In the genomic region with DNA sequence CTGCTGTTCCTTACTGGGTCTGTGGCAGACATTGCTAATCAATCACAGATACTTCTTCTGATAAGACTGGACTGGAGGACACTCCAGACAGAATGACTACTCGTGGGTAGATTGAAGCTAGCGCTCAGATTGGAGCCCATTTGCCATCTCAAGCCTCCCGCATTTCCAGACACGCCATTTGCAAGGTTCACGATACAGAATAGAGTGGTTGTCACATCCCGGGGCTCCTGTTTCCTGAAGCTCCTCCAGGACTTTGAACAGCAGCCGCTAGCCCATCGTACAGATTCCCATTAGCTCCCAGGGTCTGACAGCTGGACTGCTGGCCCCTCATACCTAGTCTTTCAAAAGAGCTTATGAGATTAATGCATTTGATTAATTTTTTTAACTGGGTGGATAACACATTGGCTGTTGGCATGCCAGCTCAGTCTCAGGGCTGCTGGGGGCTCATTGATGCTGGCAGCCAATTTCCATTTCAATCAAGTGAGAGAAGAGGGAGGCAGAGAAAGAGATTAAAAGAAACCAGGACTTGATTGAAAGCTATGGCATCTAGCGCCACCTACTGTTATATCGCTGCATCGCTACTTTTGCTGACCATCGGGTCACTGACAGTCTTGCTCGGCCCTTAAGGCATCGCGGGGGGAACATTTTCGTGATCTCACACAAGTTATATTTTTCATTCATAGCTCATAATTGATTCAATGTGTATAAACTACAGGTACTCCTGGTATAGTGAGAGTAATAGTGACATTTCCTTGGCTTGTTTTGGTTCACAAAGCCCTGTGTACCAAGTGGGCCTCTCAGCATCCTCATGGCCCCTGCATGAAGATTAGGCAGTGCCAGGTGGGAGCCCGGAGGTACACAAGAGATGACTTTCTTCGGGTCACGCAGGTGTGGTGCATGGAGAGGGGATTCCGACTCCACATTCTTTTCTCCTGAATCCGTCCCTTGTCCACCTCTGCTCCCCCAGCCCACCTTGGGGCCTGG, we compare ENCODE assay signal across 8 cellular contexts.
DNase-seq lines count a peak whose midpoint lies in the region; ATAC-seq and TF ChIP-seq lines count a peak whose summit lies in the region.

No MANE protein-coding gene starts in this region.

- peak; percentile 37 for ATAC-seq in gastroesophageal sphincter
- ATAC-seq in GM19328 (IDR thresholded peaks at IDR 0.05; ENCODE audit: unreplicated experiment), result no peak
- ATAC-seq in HG03457 (IDR thresholded peaks at IDR 0.05; ENCODE audit: unreplicated experiment), result no peak

- H3K36me3 ChIP-seq in gastroesophageal sphincter (no peaks in the 10 kb centered on the region), ovary (no peaks in the 10 kb centered on the region)

- intact Hi-C loops in ovary (cut with DNase I), result loop anchor here (2.0 to 10.0 kb wide), 3 partner anchors 298 to 301 kb away; no protein-coding TSS in a partner anchor

- DNase-seq in C1 segment of cervical spinal cord (lab: John Stamatoyannopoulos, UW) (peak in 13 of 14 donors; percentile 1 to 53 (median 25)), GM20000 (ENCODE audit: low spot score) (peak; percentile 63), NCI-H2196 treated with DMSO at 0.1 percent for 48 hours (lab: John Stamatoyannopoulos, UW; ENCODE audit: unreplicated experiment) (peak; percentile 58), ovary (peak; percentile 18 to 57 (median 53))
- DNase-seq in activated CD4-positive, alpha-beta T cell treated with anti-CD3 and anti-CD28 coated beads, Interleukin-2, amount 50 U/mL, for 48 hours, result peak; percentile 56 to 57

- TF ChIP-seq CTCF in GM20000 (IDR thresholded peaks at IDR 0.05; ENCODE audit: extremely low read depth, missing control alignments) (peak; percentile 80), gastroesophageal sphincter (IDR thresholded peaks at IDR 0.05) (peak; percentile 81 to 92 (median 84)), ovary (IDR thresholded peaks at IDR 0.05) (peak in 2 of 3 donors; percentile 44 to 61)

- H3K27ac ChIP-seq in gastroesophageal sphincter, result peak overlapping the region in 2 of 4 donors; percentile 13 to 17
- no peak overlapping the region for H3K27ac ChIP-seq in ovary

- no peak for TF ChIP-seq EP300 in gastroesophageal sphincter (IDR thresholded peaks at IDR 0.05)
- no peak for TF ChIP-seq EP300 in ovary (IDR thresholded peaks at IDR 0.05)

- TF ChIP-seq POLR2A in gastroesophageal sphincter (IDR thresholded peaks at IDR 0.05) (no peak), ovary (IDR thresholded peaks at IDR 0.05) (no peak)

- WGBS in gastroesophageal sphincter (ENCODE audit: low coverage in 1 of 2), 2 donors, result 26 to 30% methylated on average over 5 to 16 of the region's 21 CpGs
- WGBS in ovary, 3 donors, result 27 to 31% (median 27%) methylated on average over 21 of the region's 21 CpGs

- H3K4me3 ChIP-seq in gastroesophageal sphincter, result no peak overlapping the region
- no peak overlapping the region for H3K4me3 ChIP-seq in ovary

- peaks cover 0 to 19% (median 8%) of the 10 kb centered on the region in 3 donors for H3K4me1 ChIP-seq in gastroesophageal sphincter
- H3K4me1 ChIP-seq in ovary (ENCODE audit: insufficient read depth), result no peaks in the 10 kb centered on the region

- H3K27me3 ChIP-seq in gastroesophageal sphincter (no peaks in the 10 kb centered on the region), ovary (no peaks in the 10 kb centered on the region)

- no peaks in the 10 kb centered on the region for H3K9me3 ChIP-seq in gastroesophageal sphincter
- H3K9me3 ChIP-seq in ovary, result no peaks in the 10 kb centered on the region
